ENCODE assay signal across 2 cellular contexts in the genomic region with DNA sequence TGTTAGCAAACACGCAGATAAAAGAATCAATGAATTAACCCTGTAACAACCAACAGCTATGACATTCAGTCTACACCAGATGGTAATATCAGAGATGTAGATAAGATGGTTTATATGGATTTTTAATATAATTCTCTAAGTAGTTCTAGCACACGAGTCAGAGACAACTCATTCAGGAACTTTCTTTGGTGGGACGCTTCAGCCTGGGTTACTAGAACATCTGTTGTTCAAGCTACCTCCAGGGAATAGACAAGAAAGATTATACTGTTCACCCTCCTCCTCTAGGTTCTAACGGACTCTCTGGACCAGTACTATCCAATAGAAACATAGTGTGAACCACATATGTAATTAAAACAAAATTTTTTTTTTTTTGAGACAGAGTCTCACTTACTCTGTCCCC.
TF ChIP-seq lines count a peak whose summit lies in the region.

No MANE protein-coding gene starts in this region.

TF ChIP-seq in IMR-90, 13 proteins besides CTCF, POLR2A, EP300 and RAD21:
- no peak for TF ChIP-seq ELK1 (IDR thresholded peaks at IDR 0.05; ENCODE audit: borderline replicate concordance, low read depth, low read length)
- TF ChIP-seq, protein P1, sequence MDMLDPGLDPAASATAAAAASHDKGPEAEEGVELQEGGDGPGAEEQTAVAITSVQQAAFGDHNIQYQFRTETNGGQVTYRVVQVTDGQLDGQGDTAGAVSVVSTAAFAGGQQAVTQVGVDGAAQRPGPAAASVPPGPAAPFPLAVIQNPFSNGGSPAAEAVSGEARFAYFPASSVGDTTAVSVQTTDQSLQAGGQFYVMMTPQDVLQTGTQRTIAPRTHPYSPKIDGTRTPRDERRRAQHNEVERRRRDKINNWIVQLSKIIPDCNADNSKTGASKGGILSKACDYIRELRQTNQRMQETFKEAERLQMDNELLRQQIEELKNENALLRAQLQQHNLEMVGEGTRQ (IDR thresholded peaks at IDR 0.05; ENCODE audit: low read depth, low read length), result no peak
- no peak for TF ChIP-seq RFX5 (IDR thresholded peaks at IDR 0.05; ENCODE audit: low read depth, low read length)
- TF ChIP-seq CHD1 (IDR thresholded peaks at IDR 0.05; ENCODE audit: low read depth, low read length), result no peak
- no peak for TF ChIP-seq NFE2L2 (IDR thresholded peaks at IDR 0.05; ENCODE audit: low read depth, low read length)
- no peak for TF ChIP-seq SMC3 (IDR thresholded peaks at IDR 0.05; ENCODE audit: low read depth, low read length)
- TF ChIP-seq MXI1 (IDR thresholded peaks at IDR 0.05; ENCODE audit: borderline replicate concordance, low read depth, low read length), result no peak
- no peak for TF ChIP-seq RCOR1 (IDR thresholded peaks at IDR 0.05; ENCODE audit: insufficient replicate concordance, low read length)
- no peak for TF ChIP-seq CEBPB (IDR thresholded peaks at IDR 0.05; ENCODE audit: low read depth, low read length)
- no peak for TF ChIP-seq MAZ (IDR thresholded peaks at IDR 0.05; ENCODE audit: borderline replicate concordance, low read depth, low read length)
- TF ChIP-seq BHLHE40 (IDR thresholded peaks at IDR 0.05; ENCODE audit: low read depth, low read length), result no peak
- no peak for TF ChIP-seq FOS (IDR thresholded peaks at IDR 0.05; ENCODE audit: low read depth, low read length)
- no peak for TF ChIP-seq MAFK (IDR thresholded peaks at IDR 0.05; ENCODE audit: low read depth, low read length)

TF ChIP-seq in GM12878, 131 proteins besides CTCF, POLR2A, EP300 and RAD21:
- TF ChIP-seq EGR1 (IDR thresholded peaks at IDR 0.05; ENCODE audit: borderline replicate concordance in 1 of 2, low read depth in 2 of 2, low read length in 2 of 2) (no peak), RFX5 (IDR thresholded peaks at IDR 0.05; ENCODE audit: low read depth, low read length) (no peak), BHLHE40 (IDR thresholded peaks at IDR 0.05; ENCODE audit: borderline replicate concordance in 1 of 2, low read depth in 2 of 2, low read length in 1 of 2) (no peak), E2F8 (IDR thresholded peaks at IDR 0.05; ENCODE audit: low read depth, partially characterized antibody) (no peak), SMAD1 (IDR thresholded peaks at IDR 0.05; ENCODE audit: low read depth, partially characterized antibody) (no peak), IRF3 (IDR thresholded peaks at IDR 0.05) (no peak), ETV6 (conservative IDR thresholded peaks at IDR 0.05 in 1 of 2, IDR thresholded peaks at IDR 0.05 in 1 of 2; ENCODE audit: borderline replicate concordance in 1 of 2, low read depth in 1 of 2) (no peak), NR2C2 (IDR thresholded peaks at IDR 0.05; ENCODE audit: borderline replicate concordance, control insufficient read depth, insufficient read length, low read depth) (no peak)
- TF ChIP-seq, protein P2, sequence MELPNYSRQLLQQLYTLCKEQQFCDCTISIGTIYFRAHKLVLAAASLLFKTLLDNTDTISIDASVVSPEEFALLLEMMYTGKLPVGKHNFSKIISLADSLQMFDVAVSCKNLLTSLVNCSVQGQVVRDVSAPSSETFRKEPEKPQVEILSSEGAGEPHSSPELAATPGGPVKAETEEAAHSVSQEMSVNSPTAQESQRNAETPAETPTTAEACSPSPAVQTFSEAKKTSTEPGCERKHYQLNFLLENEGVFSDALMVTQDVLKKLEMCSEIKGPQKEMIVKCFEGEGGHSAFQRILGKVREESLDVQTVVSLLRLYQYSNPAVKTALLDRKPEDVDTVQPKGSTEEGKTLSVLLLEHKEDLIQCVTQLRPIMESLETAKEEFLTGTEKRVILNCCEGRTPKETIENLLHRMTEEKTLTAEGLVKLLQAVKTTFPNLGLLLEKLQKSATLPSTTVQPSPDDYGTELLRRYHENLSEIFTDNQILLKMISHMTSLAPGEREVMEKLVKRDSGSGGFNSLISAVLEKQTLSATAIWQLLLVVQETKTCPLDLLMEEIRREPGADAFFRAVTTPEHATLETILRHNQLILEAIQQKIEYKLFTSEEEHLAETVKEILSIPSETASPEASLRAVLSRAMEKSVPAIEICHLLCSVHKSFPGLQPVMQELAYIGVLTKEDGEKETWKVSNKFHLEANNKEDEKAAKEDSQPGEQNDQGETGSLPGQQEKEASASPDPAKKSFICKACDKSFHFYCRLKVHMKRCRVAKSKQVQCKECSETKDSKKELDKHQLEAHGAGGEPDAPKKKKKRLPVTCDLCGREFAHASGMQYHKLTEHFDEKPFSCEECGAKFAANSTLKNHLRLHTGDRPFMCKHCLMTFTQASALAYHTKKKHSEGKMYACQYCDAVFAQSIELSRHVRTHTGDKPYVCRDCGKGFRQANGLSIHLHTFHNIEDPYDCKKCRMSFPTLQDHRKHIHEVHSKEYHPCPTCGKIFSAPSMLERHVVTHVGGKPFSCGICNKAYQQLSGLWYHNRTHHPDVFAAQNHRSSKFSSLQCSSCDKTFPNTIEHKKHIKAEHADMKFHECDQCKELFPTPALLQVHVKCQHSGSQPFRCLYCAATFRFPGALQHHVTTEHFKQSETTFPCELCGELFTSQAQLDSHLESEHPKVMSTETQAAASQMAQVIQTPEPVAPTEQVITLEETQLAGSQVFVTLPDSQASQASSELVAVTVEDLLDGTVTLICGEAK (IDR thresholded peaks at IDR 0.05; ENCODE audit: borderline replicate concordance), result no peak
- TF ChIP-seq, protein P3, sequence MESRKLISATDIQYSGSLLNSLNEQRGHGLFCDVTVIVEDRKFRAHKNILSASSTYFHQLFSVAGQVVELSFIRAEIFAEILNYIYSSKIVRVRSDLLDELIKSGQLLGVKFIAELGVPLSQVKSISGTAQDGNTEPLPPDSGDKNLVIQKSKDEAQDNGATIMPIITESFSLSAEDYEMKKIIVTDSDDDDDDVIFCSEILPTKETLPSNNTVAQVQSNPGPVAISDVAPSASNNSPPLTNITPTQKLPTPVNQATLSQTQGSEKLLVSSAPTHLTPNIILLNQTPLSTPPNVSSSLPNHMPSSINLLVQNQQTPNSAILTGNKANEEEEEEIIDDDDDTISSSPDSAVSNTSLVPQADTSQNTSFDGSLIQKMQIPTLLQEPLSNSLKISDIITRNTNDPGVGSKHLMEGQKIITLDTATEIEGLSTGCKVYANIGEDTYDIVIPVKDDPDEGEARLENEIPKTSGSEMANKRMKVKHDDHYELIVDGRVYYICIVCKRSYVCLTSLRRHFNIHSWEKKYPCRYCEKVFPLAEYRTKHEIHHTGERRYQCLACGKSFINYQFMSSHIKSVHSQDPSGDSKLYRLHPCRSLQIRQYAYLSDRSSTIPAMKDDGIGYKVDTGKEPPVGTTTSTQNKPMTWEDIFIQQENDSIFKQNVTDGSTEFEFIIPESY (IDR thresholded peaks at IDR 0.05), result no peak
- TF ChIP-seq, protein P4, sequence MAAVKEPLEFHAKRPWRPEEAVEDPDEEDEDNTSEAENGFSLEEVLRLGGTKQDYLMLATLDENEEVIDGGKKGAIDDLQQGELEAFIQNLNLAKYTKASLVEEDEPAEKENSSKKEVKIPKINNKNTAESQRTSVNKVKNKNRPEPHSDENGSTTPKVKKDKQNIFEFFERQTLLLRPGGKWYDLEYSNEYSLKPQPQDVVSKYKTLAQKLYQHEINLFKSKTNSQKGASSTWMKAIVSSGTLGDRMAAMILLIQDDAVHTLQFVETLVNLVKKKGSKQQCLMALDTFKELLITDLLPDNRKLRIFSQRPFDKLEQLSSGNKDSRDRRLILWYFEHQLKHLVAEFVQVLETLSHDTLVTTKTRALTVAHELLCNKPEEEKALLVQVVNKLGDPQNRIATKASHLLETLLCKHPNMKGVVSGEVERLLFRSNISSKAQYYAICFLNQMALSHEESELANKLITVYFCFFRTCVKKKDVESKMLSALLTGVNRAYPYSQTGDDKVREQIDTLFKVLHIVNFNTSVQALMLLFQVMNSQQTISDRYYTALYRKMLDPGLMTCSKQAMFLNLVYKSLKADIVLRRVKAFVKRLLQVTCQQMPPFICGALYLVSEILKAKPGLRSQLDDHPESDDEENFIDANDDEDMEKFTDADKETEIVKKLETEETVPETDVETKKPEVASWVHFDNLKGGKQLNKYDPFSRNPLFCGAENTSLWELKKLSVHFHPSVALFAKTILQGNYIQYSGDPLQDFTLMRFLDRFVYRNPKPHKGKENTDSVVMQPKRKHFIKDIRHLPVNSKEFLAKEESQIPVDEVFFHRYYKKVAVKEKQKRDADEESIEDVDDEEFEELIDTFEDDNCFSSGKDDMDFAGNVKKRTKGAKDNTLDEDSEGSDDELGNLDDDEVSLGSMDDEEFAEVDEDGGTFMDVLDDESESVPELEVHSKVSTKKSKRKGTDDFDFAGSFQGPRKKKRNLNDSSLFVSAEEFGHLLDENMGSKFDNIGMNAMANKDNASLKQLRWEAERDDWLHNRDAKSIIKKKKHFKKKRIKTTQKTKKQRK (IDR thresholded peaks at IDR 0.05; ENCODE audit: low read depth, low read length), result no peak
